In genomic region chr4:152937280-152937534, GRCh38 we compare ENCODE assay signal across 8 cellular contexts. TPM values are rescaled to one million over a fixed set of nuclear protein-coding genes. Genes with fewer than 3 reads are reported as not detected.
DNase-seq lines count a peak whose midpoint lies in the region; ATAC-seq and TF ChIP-seq lines count a peak whose summit lies in the region.

No MANE protein-coding gene starts in this region.

- CTCF ChIA-PET in mammary epithelial cell (lab: Charles Lee; ENCODE audit: low non-redundant PET), result no interaction called here

- H3K4me3 Mint-ChIP-seq in natural killer cell (peak overlapping the region; percentile 73), mesothelial cell of epicardium (peak overlapping the region; percentile 71)
- H3K4me3 Mint-ChIP-seq in natural killer cell treated with Interleukin-12 subunit alpha and Interleukin-12 subunit beta and Interleukin-15 and Interleukin-18, amount 100 ng/mL, for 72 hours, result no peak overlapping the region

- intact Hi-C loops in natural killer cell (cut with micrococcal nuclease), result no loop called here
- intact Hi-C loops in mammary epithelial cell (cut with micrococcal nuclease), result loop anchor here (2.0 to 5.0 kb wide), 4 partner anchors 34 to 160 kb away; partner anchors contain the start of genes ARFIP1 and TIGD4
- intact Hi-C loops in vagina (cut with DNase I), result no loop called here
- intact Hi-C loops in left colon (cut with DNase I, micrococcal nuclease), result no loop called here

- H3K36me3 Mint-ChIP-seq in natural killer cell (no peaks in the 10 kb centered on the region), mesothelial cell of epicardium (no peaks in the 10 kb centered on the region)
- no peaks in the 10 kb centered on the region for H3K36me3 Mint-ChIP-seq in natural killer cell treated with Interleukin-12 subunit alpha and Interleukin-12 subunit beta and Interleukin-15 and Interleukin-18, amount 100 ng/mL, for 72 hours

- H3K27me3 ChIP-seq in mammary epithelial cell (ENCODE audit: insufficient read depth, low read length), result no peaks in the 10 kb centered on the region
- no peaks in the 10 kb centered on the region for H3K27me3 ChIP-seq in vagina

- H2AFZ ChIP-seq in mammary epithelial cell (ENCODE audit: low read depth, low read length), result peak overlapping the region; percentile 96

- no peaks in the 10 kb centered on the region for H4K20me1 ChIP-seq in mammary epithelial cell (ENCODE audit: insufficient read depth, low read length)

- in situ Hi-C loops in mammary epithelial cell (cut with MboI; ENCODE audit: low sequenced_read_pairs in 2 of 2), result no loop called here

- dilution Hi-C loops in mammary epithelial cell (cut with HindIII; ENCODE audit: low sequenced_read_pairs), result no loop called here

- H3K36me3 ChIP-seq in mammary epithelial cell (ENCODE audit: insufficient read depth, low read length), result no peaks in the 10 kb centered on the region
- H3K36me3 ChIP-seq in vagina, result no peaks in the 10 kb centered on the region

- H3K9me3 ChIP-seq in mammary epithelial cell (replicated peaks; ENCODE audit: insufficient read depth, low read length) (no peaks in the 10 kb centered on the region), vagina (no peaks in the 10 kb centered on the region)

- no peak for TF ChIP-seq POLR2A in vagina (IDR thresholded peaks at IDR 0.05)

- TF ChIP-seq CTCF in natural killer cell (IDR thresholded peaks at IDR 0.05) (no peak), mammary epithelial cell (conservative IDR thresholded peaks at IDR 0.05 in 1 of 2, IDR thresholded peaks at IDR 0.05 in 1 of 2; ENCODE audit: extremely low read depth in 1 of 2, insufficient read depth in 1 of 2, low read depth in 1 of 2, low read length in 2 of 2) (no peak), mesothelial cell of epicardium (IDR thresholded peaks at IDR 0.05; ENCODE audit: unreplicated experiment) (no peak), vagina (IDR thresholded peaks at IDR 0.05) (no peak)

- no CpG with 5 or more reads among the region's 25 CpGs for WGBS in mammary epithelial cell (ENCODE audit: low coverage, missing lambda C conversion rate)

- H3K27ac Mint-ChIP-seq in natural killer cell (no peak overlapping the region), mesothelial cell of epicardium (no peak overlapping the region)
- no peak overlapping the region for H3K27ac Mint-ChIP-seq in natural killer cell treated with Interleukin-12 subunit alpha and Interleukin-12 subunit beta and Interleukin-15 and Interleukin-18, amount 100 ng/mL, for 72 hours

- DNase-seq in natural killer cell (no peak), mammary epithelial cell (no peak), mesothelial cell of epicardium (ENCODE audit: low spot score in 2 of 2, unreplicated experiment in 2 of 2) (no peak), vagina (ENCODE audit: extremely low spot score in 2 of 2) (no peak), hepatic stellate cell (ENCODE audit: low spot score) (no peak), left colon (no peak)
- no peak for DNase-seq in natural killer cell treated with Interleukin-12 subunit alpha and Interleukin-12 subunit beta and Interleukin-15 and Interleukin-18, amount 100 ng/mL, for 72 hours (ENCODE audit: low spot score)

- ATAC-seq in natural killer cell, result peak in 1 of 3 donors; percentile 25
- ATAC-seq in natural killer cell treated with Interleukin-12 subunit alpha and Interleukin-12 subunit beta and Interleukin-15 and Interleukin-18, amount 100 ng/mL, for 72 hours, result no peak
- no peak for ATAC-seq in HG02642 (IDR thresholded peaks at IDR 0.05; ENCODE audit: poor library complexity, unreplicated experiment)
- ATAC-seq in left colon, result no peak

- H3K27ac ChIP-seq in mammary epithelial cell (ENCODE audit: insufficient read depth, low read depth, low read length) (peak overlapping the region; percentile 52), vagina (peak overlapping the region; percentile 75)

- no TSS peak for BruUV-seq in mammary epithelial cell (replicated peaks; lab: Mats Ljungman, UMichigan)

- no peaks in the 10 kb centered on the region for H3K9me3 Mint-ChIP-seq in natural killer cell
- no peaks in the 10 kb centered on the region for H3K9me3 Mint-ChIP-seq in natural killer cell treated with Interleukin-12 subunit alpha and Interleukin-12 subunit beta and Interleukin-15 and Interleukin-18, amount 100 ng/mL, for 72 hours
- no peaks in the 10 kb centered on the region for H3K9me3 Mint-ChIP-seq in mesothelial cell of epicardium

- peaks cover 40 to 44% of the 10 kb centered on the region in 2 donors for H3K27me3 Mint-ChIP-seq in natural killer cell (ENCODE audit: low read depth in 2 of 2)
- H3K27me3 Mint-ChIP-seq in natural killer cell treated with Interleukin-12 subunit alpha and Interleukin-12 subunit beta and Interleukin-15 and Interleukin-18, amount 100 ng/mL, for 72 hours, result peaks cover 32 to 49% of the 10 kb centered on the region in 2 donors
- peaks cover 62% of the 10 kb centered on the region for H3K27me3 Mint-ChIP-seq in mesothelial cell of epicardium (ENCODE audit: low read depth)

- H3K4me3 ChIP-seq in mammary epithelial cell (replicated peaks in 1 of 3; ENCODE audit: insufficient read depth in 1 of 3, low read depth in 2 of 3, low read length in 3 of 3), result peak overlapping the region; percentile 88 to 91 (median 90)
- H3K4me3 ChIP-seq in vagina, result peak overlapping the region; percentile 79 to 86

- peaks cover 58% of the 10 kb centered on the region for H3K79me2 ChIP-seq in mammary epithelial cell (ENCODE audit: insufficient read depth, low read length)

- H3K4me1 Mint-ChIP-seq in natural killer cell (peaks cover 20% of the 10 kb centered on the region in 2 donors), mesothelial cell of epicardium (peaks cover 15% of the 10 kb centered on the region)
- H3K4me1 Mint-ChIP-seq in natural killer cell treated with Interleukin-12 subunit alpha and Interleukin-12 subunit beta and Interleukin-15 and Interleukin-18, amount 100 ng/mL, for 72 hours (ENCODE audit: low read depth in 2 of 2), result peaks cover 9 to 16% of the 10 kb centered on the region in 2 donors

- H3K4me1 ChIP-seq in mammary epithelial cell (ENCODE audit: insufficient read depth, low read length), result peaks cover 16% of the 10 kb centered on the region
- H3K4me1 ChIP-seq in vagina, result peaks cover 28% of the 10 kb centered on the region

- H3K9ac ChIP-seq in mammary epithelial cell (ENCODE audit: insufficient read depth, low read length), result peak overlapping the region; percentile 75

- H3K4me2 ChIP-seq in mammary epithelial cell (ENCODE audit: insufficient read depth, low read depth, low read length), result peak overlapping the region; percentile 92

RNA-seq across cellular contexts. Expression of gene FHDC1, which starts 1.1 kb away (rescaled TPM):
- total RNA-seq in natural killer cell, result under 1 TPM; 0.10 to 0.23 (median 0.16) TPM
- total RNA-seq in natural killer cell treated with Interleukin-12 subunit alpha and Interleukin-12 subunit beta and Interleukin-15 and Interleukin-18, amount 100 ng/mL, for 72 hours, result under 1 TPM; 0.33 to 0.42 TPM
- total RNA-seq in mammary epithelial cell, result 10 to 100 TPM; 13.3 to 29.3 TPM
- 2.1 TPM for polyA plus RNA-seq in mammary epithelial cell
- 5.4 TPM for polyA minus RNA-seq in mammary epithelial cell
- 4.2 to 4.6 TPM (median 4.3 TPM) in 3 replicates for total RNA-seq in mesothelial cell of epicardium
- total RNA-seq in vagina, result 6.4 TPM
- 10 to 100 TPM; 14.9 to 15.2 TPM for total RNA-seq in left colon
